16 cellular contexts compared by ENCODE assay signal in the genomic region with DNA sequence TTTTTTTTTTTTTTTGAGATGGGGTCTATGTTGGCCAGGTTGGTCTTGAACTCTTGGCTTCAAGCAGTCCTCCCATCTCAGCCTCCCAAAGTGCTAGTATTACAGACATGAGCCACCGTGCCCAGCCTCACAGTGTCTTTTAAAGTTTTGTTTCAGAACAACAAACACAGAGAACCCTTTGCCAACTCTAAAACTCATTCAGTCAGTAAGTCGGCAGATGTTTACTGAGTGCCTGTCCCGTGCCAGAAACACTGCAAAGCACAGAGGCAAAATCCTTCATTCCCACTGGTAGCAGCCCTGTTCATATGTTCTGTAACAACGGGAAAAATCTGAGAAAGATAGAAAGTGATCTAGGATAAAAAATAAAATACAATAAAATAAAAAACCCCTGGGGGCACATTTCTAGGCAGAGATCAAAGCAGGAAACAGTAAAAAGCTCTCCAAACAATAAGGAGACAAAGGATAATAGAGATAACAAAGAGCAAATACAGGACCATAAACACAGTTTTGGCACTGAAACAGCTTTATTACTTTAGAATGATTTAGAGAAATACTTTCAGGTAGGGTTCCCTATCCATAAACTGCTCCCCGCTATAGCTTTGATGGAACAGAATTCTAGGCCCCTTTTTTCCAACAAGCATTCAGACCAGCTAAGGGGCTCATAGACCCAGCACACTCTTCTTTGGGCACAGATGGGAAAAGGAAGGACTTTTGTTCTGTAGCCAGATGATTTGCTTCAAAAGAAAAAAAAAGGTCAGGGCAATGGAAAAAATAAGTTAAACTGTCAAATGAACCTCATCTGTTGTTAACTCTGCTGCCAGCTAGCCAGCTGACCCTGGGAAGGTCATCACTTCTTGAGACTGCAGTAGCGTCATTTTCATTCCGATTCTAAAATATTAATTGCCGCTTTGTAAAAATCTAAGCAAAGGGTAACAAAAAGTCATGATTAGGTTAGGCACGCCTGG.
"Had no signal": no experiment of that assay in that cellular context is flagged by ENCODE, and none has a peak within 500 bp of the region (broad histone marks: within the 10 kb centered on the region; RNA-seq: fewer than 3 reads in every experiment).

No MANE protein-coding gene starts in this region.

- ATAC-seq: activated CD8-positive, alpha-beta T cell treated with anti-CD3 and anti-CD28 coated beads for 36 hours; activated T-cell treated with anti-CD3 and anti-CD28 coated beads, Interleukin-2, amount 50 U/mL, for 72 hours; body of pancreas; naive thymus-derived CD8-positive, alpha-beta T cell; stimulated activated effector memory CD8-positive, alpha-beta T cell treated with anti-CD3 and anti-CD28 coated beads, Interleukin-12 subunit alpha, Interleukin-12 subunit beta, amount 100 ng/mL, for 72 hours; T-helper 17 cell; WTC11 had no signal

- H3K4me3 ChIP-seq: body of pancreas, thoracic aorta had no signal

- H3K9me3 Mint-ChIP-seq: activated CD8-positive, alpha-beta T cell treated with anti-CD3 and anti-CD28 coated beads for 36 hours; activated T-cell treated with anti-CD3 and anti-CD28 coated beads, Interleukin-2, amount 50 U/mL, for 72 hours; immature natural killer cell; naive thymus-derived CD8-positive, alpha-beta T cell; stimulated activated effector memory CD8-positive, alpha-beta T cell treated with anti-CD3 and anti-CD28 coated beads, Interleukin-12 subunit alpha, Interleukin-12 subunit beta, amount 100 ng/mL, for 72 hours had no signal

- H3K4me3 Mint-ChIP-seq: activated CD8-positive, alpha-beta T cell treated with anti-CD3 and anti-CD28 coated beads for 36 hours; activated naive CD8-positive, alpha-beta T cell; activated T-cell treated with anti-CD3 and anti-CD28 coated beads, Interleukin-2, amount 50 U/mL, for 72 hours; immature natural killer cell; naive thymus-derived CD8-positive, alpha-beta T cell; stimulated activated effector memory CD8-positive, alpha-beta T cell treated with anti-CD3 and anti-CD28 coated beads, Interleukin-12 subunit alpha, Interleukin-12 subunit beta, amount 100 ng/mL, for 72 hours; T-helper 17 cell; WTC11 had no signal

- H3K27me3 ChIP-seq: body of pancreas had no signal

- H3K36me3 ChIP-seq: thoracic aorta had no signal

- H3K4me1 ChIP-seq: body of pancreas had no signal

- H3K4me1 Mint-ChIP-seq: immature natural killer cell; stimulated activated effector memory CD8-positive, alpha-beta T cell treated with anti-CD3 and anti-CD28 coated beads, Interleukin-12 subunit alpha, Interleukin-12 subunit beta, amount 100 ng/mL, for 72 hours; T-helper 17 cell had no signal

- H3K27ac ChIP-seq: body of pancreas, thoracic aorta had no signal

- H3K9me3 ChIP-seq: body of pancreas, thoracic aorta had no signal

- H3K27ac Mint-ChIP-seq: activated CD8-positive, alpha-beta T cell treated with anti-CD3 and anti-CD28 coated beads for 36 hours; activated naive CD8-positive, alpha-beta T cell; activated T-cell treated with anti-CD3 and anti-CD28 coated beads, Interleukin-2, amount 50 U/mL, for 72 hours; immature natural killer cell; naive thymus-derived CD8-positive, alpha-beta T cell; stimulated activated effector memory CD8-positive, alpha-beta T cell treated with anti-CD3 and anti-CD28 coated beads, Interleukin-12 subunit alpha, Interleukin-12 subunit beta, amount 100 ng/mL, for 72 hours; T-helper 17 cell; WTC11 had no signal

- H3K36me3 Mint-ChIP-seq: activated naive CD8-positive, alpha-beta T cell; immature natural killer cell; stimulated activated effector memory CD8-positive, alpha-beta T cell treated with anti-CD3 and anti-CD28 coated beads, Interleukin-12 subunit alpha, Interleukin-12 subunit beta, amount 100 ng/mL, for 72 hours; WTC11 had no signal

- DNase-seq: activated CD4-positive, alpha-beta T cell treated with anti-CD3 and anti-CD28 coated beads for 4 hours; activated CD8-positive, alpha-beta memory T cell treated with anti-CD3 and anti-CD28 coated beads, Interleukin-2, amount 50 U/mL, for 48 hours; activated CD8-positive, alpha-beta T cell treated with anti-CD3 and anti-CD28 coated beads for 36 hours; activated gamma-delta T cell; activated T-cell treated with anti-CD3 and anti-CD28 coated beads, Interleukin-2, amount 50 U/mL, for 72 hours; amygdala; body of pancreas; effector CD4-positive, alpha-beta T cell; immature natural killer cell; naive thymus-derived CD8-positive, alpha-beta T cell; posterior cingulate gyrus; T-helper 17 cell had no signal
